8 cellular contexts compared by ENCODE assay signal in genomic region chr2:96116879-96117533, GRCh38. TPM values are rescaled to one million over a fixed set of nuclear protein-coding genes. Genes with fewer than 3 reads are reported as not detected.
DNase-seq lines count a peak whose midpoint lies in the region; ATAC-seq and TF ChIP-seq lines count a peak whose summit lies in the region.

No MANE protein-coding gene starts in this region.

- H3K4me3 ChIP-seq in BE2C (ENCODE audit: low read depth, low read length) = peak overlapping the region; percentile 47
- H3K4me3 ChIP-seq in RWPE2 (ENCODE audit: severe bottlenecking) = peak overlapping the region; percentile 46
- peak overlapping the region; percentile 45 to 70 for H3K4me3 ChIP-seq in right atrium auricular region

- peak; percentile 27 for TF ChIP-seq CTCF in BE2C (IDR thresholded peaks at IDR 0.05; ENCODE audit: low read depth, low read length)
- TF ChIP-seq CTCF in RWPE2 (IDR thresholded peaks at IDR 0.05; ENCODE audit: poor library complexity, severe bottlenecking) = peak; percentile 95
- peak; percentile 90 to 91 for TF ChIP-seq CTCF in right atrium auricular region (IDR thresholded peaks at IDR 0.05)

- no peaks in the 10 kb centered on the region for H3K9me3 Mint-ChIP-seq in activated naive CD4-positive, alpha-beta T cell treated with anti-CD3 and anti-CD28 coated beads, Interleukin-2, amount 50 U/mL, for 24 hours

- DNase-seq in BE2C (peak; percentile 59), RWPE2 (ENCODE audit: low spot score) (peak; percentile 24), right atrium auricular region (ENCODE audit: low spot score) (no peak), retina (peak; percentile 79), NCI-H187 treated with DMSO at 0.1 percent for 48 hours (lab: John Stamatoyannopoulos, UW) (no peak)

- H3K36me3 ChIP-seq in BE2C (no peaks in the 10 kb centered on the region), RWPE2 (ENCODE audit: low read depth) (no peaks in the 10 kb centered on the region), right atrium auricular region (no peaks in the 10 kb centered on the region)

- H3K9me3 ChIP-seq in BE2C (no peaks in the 10 kb centered on the region), RWPE2 (ENCODE audit: severe bottlenecking) (no peaks in the 10 kb centered on the region), right atrium auricular region (no peaks in the 10 kb centered on the region)

- no peak overlapping the region for H3K27ac Mint-ChIP-seq in activated naive CD4-positive, alpha-beta T cell treated with anti-CD3 and anti-CD28 coated beads, Interleukin-2, amount 50 U/mL, for 24 hours

- ATAC-seq in GM18867 (IDR thresholded peaks at IDR 0.05; ENCODE audit: unreplicated experiment) (peak; percentile 61), HG03139 (IDR thresholded peaks at IDR 0.05; ENCODE audit: unreplicated experiment) (peak; percentile 43), RWPE2 (ENCODE audit: low read depth) (peak; percentile 69)

- H3K27me3 ChIP-seq in BE2C (no peaks in the 10 kb centered on the region), RWPE2 (ENCODE audit: insufficient read depth, poor library complexity, severe bottlenecking) (no peaks in the 10 kb centered on the region), right atrium auricular region (peaks cover 3 to 6% of the 10 kb centered on the region in 2 donors)

- H3K4me3 Mint-ChIP-seq in activated naive CD4-positive, alpha-beta T cell treated with anti-CD3 and anti-CD28 coated beads, Interleukin-2, amount 50 U/mL, for 24 hours = peak overlapping the region; percentile 74

- no peaks in the 10 kb centered on the region for H3K36me3 Mint-ChIP-seq in activated naive CD4-positive, alpha-beta T cell treated with anti-CD3 and anti-CD28 coated beads, Interleukin-2, amount 50 U/mL, for 24 hours

- H3K27ac ChIP-seq in RWPE2 (ENCODE audit: poor library complexity, severe bottlenecking) (no peak overlapping the region), right atrium auricular region (peak overlapping the region in 1 of 2 donors; percentile 70)

- peaks cover 16% of the 10 kb centered on the region for H3K4me1 Mint-ChIP-seq in activated naive CD4-positive, alpha-beta T cell treated with anti-CD3 and anti-CD28 coated beads, Interleukin-2, amount 50 U/mL, for 24 hours

- H3K4me1 ChIP-seq in BE2C = no peaks in the 10 kb centered on the region
- H3K4me1 ChIP-seq in RWPE2 (ENCODE audit: insufficient read depth, poor library complexity, severe bottlenecking) = no peaks in the 10 kb centered on the region
- H3K4me1 ChIP-seq in right atrium auricular region = peaks cover 0 to 20% of the 10 kb centered on the region in 2 donors

- peaks cover 23% of the 10 kb centered on the region for H3K27me3 Mint-ChIP-seq in activated naive CD4-positive, alpha-beta T cell treated with anti-CD3 and anti-CD28 coated beads, Interleukin-2, amount 50 U/mL, for 24 hours

RNA-seq across cellular contexts. Expression of gene ADRA2B, which starts 0.6 kb away (rescaled TPM):
- not detected for polyA plus RNA-seq in BE2C (2012; ENCODE audit: insufficient read depth, insufficient read length, low read depth)
- total RNA-seq in right atrium auricular region = 1 to 10 TPM in 1 of 2 donors, under 1 TPM in 1; 0.47 to 1.4 TPM

RNA-seq across cellular contexts. Expression of gene ASTL, which starts 21.3 kb away (rescaled TPM):
- not detected for polyA plus RNA-seq in BE2C (2012; ENCODE audit: insufficient read depth, insufficient read length, low read depth)
- not detected for total RNA-seq in right atrium auricular region

RNA-seq across cellular contexts. Expression of gene DUSP2, which starts 28.2 kb away (rescaled TPM):
- polyA plus RNA-seq in BE2C (2012; ENCODE audit: insufficient read depth, insufficient read length, low read depth) = not detected
- 1 to 10 TPM; 4.0 to 9.0 TPM for total RNA-seq in right atrium auricular region

Comparison
In these comparisons a context has a peak if more than half of its experiments do, and no peak if none do; other contexts are left out.
1. DNase-seq: peak in BE2C (single experiment), RWPE2 (single experiment) and retina (single experiment); none in right atrium auricular region (single experiment) and NCI-H187 treated with DMSO at 0.1 percent for 48 hours (single experiment).
2. CTCF ChIP-seq: peak in every context shown above with its lines; median percentile 95 in RWPE2; 90 in right atrium auricular region; 27 in BE2C.
3. Peak in every context shown above with its lines, with median percentiles within 50 percentile points of each other: H3K4me3 ChIP-seq and ATAC-seq.